In genomic region chr7:74222851-74223710, GRCh38 we compare ENCODE assay signal across 1 cellular context.
TF ChIP-seq lines count a peak whose summit lies in the region.

No MANE protein-coding gene starts in this region.

TF ChIP-seq in H1, 55 proteins besides CTCF, POLR2A, EP300 and RAD21 (continued from another document):
- TF ChIP-seq CHD7 (IDR thresholded peaks at IDR 0.05; ENCODE audit: insufficient replicate concordance, low read length): no peak
- TF ChIP-seq FOSL1 (IDR thresholded peaks at IDR 0.05; ENCODE audit: insufficient read depth, low read depth, low read length): no peak
- no peak for TF ChIP-seq SIRT6 (IDR thresholded peaks at IDR 0.05; ENCODE audit: low read length)
- no peak for TF ChIP-seq POLR2AphosphoS5 (IDR thresholded peaks at IDR 0.05; ENCODE audit: low read depth, low read length)
- TF ChIP-seq, protein P1, sequence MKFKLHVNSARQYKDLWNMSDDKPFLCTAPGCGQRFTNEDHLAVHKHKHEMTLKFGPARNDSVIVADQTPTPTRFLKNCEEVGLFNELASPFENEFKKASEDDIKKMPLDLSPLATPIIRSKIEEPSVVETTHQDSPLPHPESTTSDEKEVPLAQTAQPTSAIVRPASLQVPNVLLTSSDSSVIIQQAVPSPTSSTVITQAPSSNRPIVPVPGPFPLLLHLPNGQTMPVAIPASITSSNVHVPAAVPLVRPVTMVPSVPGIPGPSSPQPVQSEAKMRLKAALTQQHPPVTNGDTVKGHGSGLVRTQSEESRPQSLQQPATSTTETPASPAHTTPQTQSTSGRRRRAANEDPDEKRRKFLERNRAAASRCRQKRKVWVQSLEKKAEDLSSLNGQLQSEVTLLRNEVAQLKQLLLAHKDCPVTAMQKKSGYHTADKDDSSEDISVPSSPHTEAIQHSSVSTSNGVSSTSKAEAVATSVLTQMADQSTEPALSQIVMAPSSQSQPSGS (IDR thresholded peaks at IDR 0.05; ENCODE audit: low read length): no peak
- no peak for TF ChIP-seq TBP (IDR thresholded peaks at IDR 0.05; ENCODE audit: low read depth, low read length)
- no peak for TF ChIP-seq PHF8 (conservative IDR thresholded peaks at IDR 0.05; ENCODE audit: low read depth, low read length)
- TF ChIP-seq BRCA1 (IDR thresholded peaks at IDR 0.05; ENCODE audit: low read depth, low read length): no peak
- no peak for TF ChIP-seq JUN (IDR thresholded peaks at IDR 0.05; ENCODE audit: low read depth, low read length)
